Comparison of ENCODE assay signal across 24 cellular contexts in genomic region chr3:27696906-27697305, GRCh38. TPM values are rescaled to one million over a fixed set of nuclear protein-coding genes. Genes with fewer than 3 reads are reported as not detected.
DNase-seq lines count a peak whose midpoint lies in the region; ATAC-seq and TF ChIP-seq lines count a peak whose summit lies in the region.
"Had no signal": no experiment of that assay in that cellular context is flagged by ENCODE, and none has a peak within 500 bp of the region (broad histone marks: within the 10 kb centered on the region; RNA-seq: fewer than 3 reads in every experiment).

No MANE protein-coding gene starts in this region.

- DNase-seq in DMS53 treated with DMSO at 0.1 percent for 48 hours (lab: John Stamatoyannopoulos, UW; ENCODE audit: unreplicated experiment) (peak; percentile 51), HEK293T (ENCODE audit: extremely low spot score) (no peak), RWPE1 (ENCODE audit: low spot score) (peak; percentile 27), iris pigment epithelial cell (ENCODE audit: low read depth) (peak; percentile 50), posterior cingulate gyrus (no peak), HuH-7.5 (ENCODE audit: low spot score) (no peak), amygdala (lab: John Stamatoyannopoulos, UW) (no peak), right cardiac atrium (no peak)
- DNase-seq: ACHN; activated CD4-positive, alpha-beta T cell treated with anti-CD3 and anti-CD28 coated beads, Interleukin-2, amount 50 U/mL, for 48 hours; activated CD8-positive, alpha-beta memory T cell treated with anti-CD3 and anti-CD28 coated beads, Interleukin-2, amount 50 U/mL, for 4 hours; heart right ventricle; KG1; naive B cell; NCI-H187 treated with DMSO at 0.1 percent for 48 hours; NCI-H226; nucleus accumbens; stimulated activated CD4-positive, alpha-beta T cell treated with anti-CD3 and anti-CD28 coated beads, Interleukin-2, amount 100 ng/mL, for 24 hours; T-cell had no signal

- WGBS in right cardiac atrium, result 61% methylated on average over 1 of the region's 1 CpG

- H3K4me1 ChIP-seq in right cardiac atrium (ENCODE audit: control insufficient read depth, insufficient read depth, low read length), result no peaks in the 10 kb centered on the region
- H3K4me1 ChIP-seq: BLaER1, heart right ventricle had no signal

- no peak overlapping the region for H3K4me3 ChIP-seq in right cardiac atrium (ENCODE audit: low read length)
- H3K4me3 ChIP-seq: BLaER1, heart right ventricle, PC-9, smooth muscle cell had no signal

- H3K9me3 ChIP-seq in right cardiac atrium (ENCODE audit: control insufficient read depth, low read length), result no peaks in the 10 kb centered on the region

- no peak for TF ChIP-seq CTCF in RWPE1 (conservative IDR thresholded peaks at IDR 0.05; ENCODE audit: low read depth)

- no peaks in the 10 kb centered on the region for H3K27me3 ChIP-seq in right cardiac atrium (ENCODE audit: control insufficient read depth, insufficient read depth)
- H3K27me3 ChIP-seq: BLaER1, heart right ventricle had no signal

- H3K27ac ChIP-seq in RWPE1, result no peak overlapping the region
- H3K27ac ChIP-seq in right cardiac atrium (ENCODE audit: low read length), result no peak overlapping the region
- H3K27ac ChIP-seq: BLaER1, heart right ventricle, PC-9 had no signal

- CTCF ChIA-PET in HEK293T (lab: Yijun Ruan, JAX), result no interaction called here
- CTCF ChIA-PET in RWPE1 (lab: Yijun Ruan, JAX), result no interaction called here

- ATAC-seq in right cardiac atrium, result no peak
- ATAC-seq: heart right ventricle, T-cell had no signal

- intact Hi-C loops in posterior cingulate gyrus (cut with DNase I) (no loop called here), right cardiac atrium (cut with DNase I) (no loop called here)

- POLR2A ChIA-PET in HEK293T (lab: Yijun Ruan, JAX), result no interaction called here
- POLR2A ChIA-PET in RWPE1 (lab: Yijun Ruan, JAX; ENCODE audit: low non-redundant PET), result no interaction called here

TF ChIP-seq in HEK293T, 16 proteins besides CTCF, POLR2A, EP300 and RAD21:
- TF ChIP-seq L3MBTL2 (conservative IDR thresholded peaks at IDR 0.05), result no peak
- peak; percentile 55; the same call in 1 of the 2 replicates for TF ChIP-seq PKNOX1 (IDR thresholded peaks at IDR 0.05)
TF ChIP-seq in HEK293T: peak in this region for 1.

RNA-seq across cellular contexts. Expression of gene EOMES, which starts 25.2 kb away (rescaled TPM):
- total RNA-seq in right cardiac atrium, result under 1 TPM in 3 of 4 donors, not detected in 1; 0.17 to 0.29 (median 0.17) TPM
- 0.09 TPM for polyA plus RNA-seq in right cardiac atrium
- total RNA-seq: astrocyte, fibroblast of villous mesenchyme, PC-9, smooth muscle cell had no signal
- polyA plus RNA-seq: smooth muscle cell had no signal

Comparison
In these comparisons a context has a peak if more than half of its experiments do, and no peak if none do; other contexts are left out.
1. DNase-seq: peak in DMS53 treated with DMSO at 0.1 percent for 48 hours (single experiment), RWPE1 (single experiment) and iris pigment epithelial cell (single experiment); none in HEK293T (single experiment), posterior cingulate gyrus (0 of 10), HuH-7.5 (single experiment), amygdala (0 of 56) and right cardiac atrium (0 of 3).